19 cellular contexts compared by ENCODE assay signal in the genomic region with DNA sequence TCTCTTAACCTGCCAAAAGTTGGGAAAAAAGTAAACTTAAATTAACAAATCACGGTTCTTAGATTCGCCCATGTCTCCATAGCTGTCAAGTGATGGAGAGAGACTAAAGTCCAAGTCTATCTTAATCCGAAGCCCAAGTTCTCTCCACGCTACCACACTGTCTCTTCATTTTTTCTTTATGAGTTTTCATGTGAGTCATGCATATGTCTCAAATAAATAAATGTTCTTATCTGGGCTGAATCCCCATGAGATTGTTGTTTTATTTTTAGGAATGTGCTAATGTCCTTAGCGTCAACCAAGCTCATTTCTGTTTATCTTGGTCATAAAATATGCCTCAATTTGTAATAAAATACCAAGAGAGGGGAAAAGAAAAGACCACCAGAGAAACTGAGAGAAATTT.
DNase-seq lines count a peak whose midpoint lies in the region; ATAC-seq and TF ChIP-seq lines count a peak whose summit lies in the region.
"Had no signal": no experiment of that assay in that cellular context is flagged by ENCODE, and none has a peak within 500 bp of the region (broad histone marks: within the 10 kb centered on the region; RNA-seq: fewer than 3 reads in every experiment).

No MANE protein-coding gene starts in this region.

- H3K27me3 Mint-ChIP-seq in MCF 10A (ENCODE audit: insufficient read depth, unreplicated experiment), result peaks cover 16% of the 10 kb centered on the region
- H3K27me3 Mint-ChIP-seq: brain; stimulated activated naive CD8-positive, alpha-beta T cell treated with anti-CD3 and anti-CD28 coated beads, Interleukin-15, Interleukin-2, amounts not matched to agents 100 ng/mL and 50 ng/mL, for 24 hours had no signal

- dilution Hi-C loops in mammary epithelial cell (cut with HindIII; ENCODE audit: low sequenced_read_pairs), result no loop called here

- no peaks in the 10 kb centered on the region for H3K4me1 ChIP-seq in mammary epithelial cell (ENCODE audit: insufficient read depth, low read length)
- H3K4me1 ChIP-seq in adipocyte (ENCODE audit: control insufficient read depth, insufficient read depth, low read length), result peaks cover 27% of the 10 kb centered on the region
- H3K4me1 ChIP-seq in tibial artery, result peaks cover 0 to 43% (median 10%) of the 10 kb centered on the region in 4 donors
- H3K4me1 ChIP-seq: Caco-2, heart left ventricle had no signal

- WGBS in mammary epithelial cell (ENCODE audit: low coverage, missing lambda C conversion rate), result 65% methylated on average over 5 of the region's 5 CpGs

- no peaks in the 10 kb centered on the region for H3K9me3 ChIP-seq in mammary epithelial cell (replicated peaks; ENCODE audit: insufficient read depth, low read length)
- H3K9me3 ChIP-seq in adipocyte (ENCODE audit: control insufficient read depth, low read length), result no peaks in the 10 kb centered on the region
- no peaks in the 10 kb centered on the region for H3K9me3 ChIP-seq in tibial artery
- H3K9me3 ChIP-seq: Caco-2 had no signal

- H3K36me3 Mint-ChIP-seq in MCF 10A (ENCODE audit: insufficient read depth, unreplicated experiment), result no peaks in the 10 kb centered on the region
- H3K36me3 Mint-ChIP-seq: brain; naive thymus-derived CD8-positive, alpha-beta T cell had no signal

- H3K27ac ChIP-seq in mammary epithelial cell (ENCODE audit: insufficient read depth, low read depth, low read length) (no peak overlapping the region), tibial artery (peak overlapping the region; percentile 46 to 54)

- DNase-seq in MCF 10A (ENCODE audit: unreplicated experiment) (peak; percentile 33), mammary epithelial cell (no peak), adipocyte (ENCODE audit: low read depth) (peak; percentile 77), fibroblast of the aortic adventitia (ENCODE audit: low read depth) (peak; percentile 89), tibial artery (no peak), amygdala (lab: John Stamatoyannopoulos, UW) (no peak), NCI-H1694 treated with DMSO at 0.1 percent for 48 hours (lab: John Stamatoyannopoulos, UW) (no peak)
- DNase-seq: 8988T; Caco-2; H7; heart left ventricle; KG1; naive thymus-derived CD8-positive, alpha-beta T cell; NCI-H1436 treated with DMSO at 0.1 percent for 48 hours; NCI-H526 treated with DMSO at 0.1 percent for 48 hours had no signal

- H3K4me2 ChIP-seq in mammary epithelial cell (ENCODE audit: insufficient read depth, low read depth, low read length), result no peak overlapping the region

- no peaks in the 10 kb centered on the region for H4K20me1 ChIP-seq in mammary epithelial cell (ENCODE audit: insufficient read depth, low read length)

- H3K4me3 Mint-ChIP-seq in MCF 10A (ENCODE audit: unreplicated experiment), result no peak overlapping the region
- H3K4me3 Mint-ChIP-seq: brain; naive thymus-derived CD8-positive, alpha-beta T cell; stimulated activated naive CD8-positive, alpha-beta T cell treated with anti-CD3 and anti-CD28 coated beads, Interleukin-15, Interleukin-2, amounts not matched to agents 100 ng/mL and 50 ng/mL, for 24 hours had no signal

- H3K79me2 ChIP-seq in mammary epithelial cell (ENCODE audit: insufficient read depth, low read length), result no peaks in the 10 kb centered on the region

- no peaks in the 10 kb centered on the region for H3K9me3 Mint-ChIP-seq in MCF 10A (ENCODE audit: unreplicated experiment)
- H3K9me3 Mint-ChIP-seq: brain; stimulated activated naive CD8-positive, alpha-beta T cell treated with anti-CD3 and anti-CD28 coated beads, Interleukin-15, Interleukin-2, amounts not matched to agents 100 ng/mL and 50 ng/mL, for 24 hours had no signal

- H3K27me3 ChIP-seq in mammary epithelial cell (ENCODE audit: insufficient read depth, low read length) (peaks cover 2% of the 10 kb centered on the region), adipocyte (replicated peaks; ENCODE audit: control insufficient read depth, insufficient read depth, low read length) (no peaks in the 10 kb centered on the region), tibial artery (no peaks in the 10 kb centered on the region)
- H3K27me3 ChIP-seq: heart left ventricle had no signal

- POLR2A ChIA-PET in MCF 10A (lab: Yijun Ruan, JAX), result no interaction called here

- H3K36me3 ChIP-seq in mammary epithelial cell (ENCODE audit: insufficient read depth, low read length) (no peaks in the 10 kb centered on the region), adipocyte (ENCODE audit: control insufficient read depth, insufficient read depth, low read length, severe bottlenecking) (no peaks in the 10 kb centered on the region), tibial artery (no peaks in the 10 kb centered on the region)
- H3K36me3 ChIP-seq: heart left ventricle had no signal

- BruUV-seq in MCF 10A (replicated peaks; lab: Mats Ljungman, UMichigan) (no TSS peak), mammary epithelial cell (replicated peaks; lab: Mats Ljungman, UMichigan) (no TSS peak)

- peaks cover 10% of the 10 kb centered on the region for H3K4me1 Mint-ChIP-seq in MCF 10A (ENCODE audit: insufficient read depth, unreplicated experiment)
- H3K4me1 Mint-ChIP-seq: brain had no signal

- H3K27ac Mint-ChIP-seq in MCF 10A (ENCODE audit: low read depth, unreplicated experiment), result peak overlapping the region; percentile 3
- H3K27ac Mint-ChIP-seq: brain; naive thymus-derived CD8-positive, alpha-beta T cell; stimulated activated naive CD8-positive, alpha-beta T cell treated with anti-CD3 and anti-CD28 coated beads, Interleukin-15, Interleukin-2, amounts not matched to agents 100 ng/mL and 50 ng/mL, for 24 hours had no signal

- no peak overlapping the region for H2AFZ ChIP-seq in mammary epithelial cell (ENCODE audit: low read depth, low read length)

- H3K4me3 ChIP-seq in mammary epithelial cell (replicated peaks in 1 of 3; ENCODE audit: insufficient read depth in 1 of 3, low read depth in 2 of 3, low read length in 3 of 3) (no peak overlapping the region), adipocyte (ENCODE audit: low read length) (no peak overlapping the region), fibroblast of the aortic adventitia (ENCODE audit: low read depth, low read length) (no peak overlapping the region), tibial artery (no peak overlapping the region)
- H3K4me3 ChIP-seq: heart left ventricle had no signal

- TF ChIP-seq CTCF in MCF 10A (IDR thresholded peaks at IDR 0.05; ENCODE audit: unreplicated experiment) (no peak), mammary epithelial cell (conservative IDR thresholded peaks at IDR 0.05 in 1 of 2, IDR thresholded peaks at IDR 0.05 in 1 of 2; ENCODE audit: extremely low read depth in 1 of 2, insufficient read depth in 1 of 2, low read depth in 1 of 2, low read length in 2 of 2) (no peak), fibroblast of the aortic adventitia (IDR thresholded peaks at IDR 0.05; ENCODE audit: insufficient read depth, low read length) (no peak), tibial artery (IDR thresholded peaks at IDR 0.05) (no peak)

- no peak for ATAC-seq in GM21526 (IDR thresholded peaks at IDR 0.05; ENCODE audit: low FRiP score, unreplicated experiment)
- ATAC-seq: left lobe of liver; naive thymus-derived CD8-positive, alpha-beta T cell had no signal

- CTCF ChIA-PET in MCF 10A (lab: Yijun Ruan, JAX) (no interaction called here), mammary epithelial cell (lab: Charles Lee; ENCODE audit: low non-redundant PET) (no interaction called here)

- H3K9ac ChIP-seq in mammary epithelial cell (ENCODE audit: insufficient read depth, low read length) (no peak overlapping the region), adipocyte (ENCODE audit: low read length) (peak overlapping the region; percentile 65)

- in situ Hi-C loops in mammary epithelial cell (cut with MboI; ENCODE audit: low sequenced_read_pairs in 2 of 2), result no loop called here

- intact Hi-C loops in MCF 10A (cut with micrococcal nuclease), result no loop called here
- intact Hi-C loops in mammary epithelial cell (cut with micrococcal nuclease), result no loop called here
- intact Hi-C loops in tibial artery (cut with DNase I; ENCODE audit: low total_unique reads), result no loop called here

Comparison
In these comparisons a context has a peak if more than half of its experiments do, and no peak if none do; other contexts are left out.
1. DNase-seq: peak in MCF 10A (single experiment), adipocyte (single experiment) and fibroblast of the aortic adventitia (single experiment); none in mammary epithelial cell (single experiment), tibial artery (0 of 2), amygdala (0 of 56) and NCI-H1694 treated with DMSO at 0.1 percent for 48 hours (single experiment).